In genomic region chr9:84478996-84479395, GRCh38 we compare ENCODE assay signal across 24 cellular contexts.
"Had no signal": no experiment of that assay in that cellular context is flagged by ENCODE, and none has a peak within 500 bp of the region (broad histone marks: within the 10 kb centered on the region; RNA-seq: fewer than 3 reads in every experiment).

No MANE protein-coding gene starts in this region.

- H3K36me3 ChIP-seq: neutrophil, right atrium auricular region, suprapubic skin, transverse colon, upper lobe of right lung, uterus had no signal

- H3K27ac ChIP-seq: coronary artery, neutrophil, parathyroid adenoma, right atrium auricular region, suprapubic skin, transverse colon, upper lobe of right lung, uterus had no signal

- DNase-seq: effector memory CD8-positive, alpha-beta T cell; kidney; mesenchymal stem cell; mucosa of descending colon; naive B cell; stimulated activated CD4-positive, alpha-beta T cell treated with anti-CD3 and anti-CD28 coated beads, Interleukin-12 subunit alpha, Interleukin-12 subunit beta, amount 100 ng/mL, for 4 hours; stimulated activated CD4-positive, alpha-beta T cell treated with anti-CD3 and anti-CD28 coated beads, Interleukin-1b, Interleukin-23, amount 100 ng/mL, for 48 hours; stimulated activated CD4-positive, alpha-beta T cell treated with anti-CD3 and anti-CD28 coated beads, Interleukin-4, amount 100 ng/mL, for 1 hour; stimulated activated CD8-positive, alpha-beta memory T cell treated with anti-CD3 and anti-CD28 coated beads, Interleukin-4, amount 100 ng/mL, for 48 hours; stimulated activated naive CD4-positive, alpha-beta T cell; stimulated activated naive CD8-positive, alpha-beta T cell treated with anti-CD3 and anti-CD28 coated beads, Interleukin-15, amount 100 ng/mL, for 72 hours; transverse colon; upper lobe of right lung; uterus had no signal

- H3K4me3 ChIP-seq: coronary artery, lung, mucosa of descending colon, right atrium auricular region, smooth muscle cell, suprapubic skin, transverse colon, upper lobe of right lung, uterus had no signal

- H3K9ac ChIP-seq: parathyroid adenoma had no signal

- H3K4me1 ChIP-seq: parathyroid adenoma, transverse colon, upper lobe of right lung, uterus had no signal

- H3K9me3 ChIP-seq: mucosa of descending colon, neutrophil, right atrium auricular region, suprapubic skin, transverse colon, upper lobe of right lung, uterus had no signal

- H3K79me2 ChIP-seq: parathyroid adenoma had no signal

- H2AFZ ChIP-seq: parathyroid adenoma had no signal

- ATAC-seq: effector memory CD8-positive, alpha-beta T cell; left lobe of liver; mucosa of descending colon; natural killer cell treated with Interleukin-12 subunit alpha and Interleukin-12 subunit beta and Interleukin-15 and Interleukin-18, amount 100 ng/mL, for 72 hours; sciatic nerve; stimulated activated naive CD8-positive, alpha-beta T cell treated with anti-CD3 and anti-CD28 coated beads, Interleukin-15, amount 100 ng/mL, for 72 hours; upper lobe of right lung had no signal

- H3K27me3 ChIP-seq: neutrophil, right atrium auricular region, suprapubic skin, transverse colon, upper lobe of right lung, uterus had no signal

- H3K4me2 ChIP-seq: smooth muscle cell had no signal
